ENCODE assay signal across 15 cellular contexts in the genomic region with DNA sequence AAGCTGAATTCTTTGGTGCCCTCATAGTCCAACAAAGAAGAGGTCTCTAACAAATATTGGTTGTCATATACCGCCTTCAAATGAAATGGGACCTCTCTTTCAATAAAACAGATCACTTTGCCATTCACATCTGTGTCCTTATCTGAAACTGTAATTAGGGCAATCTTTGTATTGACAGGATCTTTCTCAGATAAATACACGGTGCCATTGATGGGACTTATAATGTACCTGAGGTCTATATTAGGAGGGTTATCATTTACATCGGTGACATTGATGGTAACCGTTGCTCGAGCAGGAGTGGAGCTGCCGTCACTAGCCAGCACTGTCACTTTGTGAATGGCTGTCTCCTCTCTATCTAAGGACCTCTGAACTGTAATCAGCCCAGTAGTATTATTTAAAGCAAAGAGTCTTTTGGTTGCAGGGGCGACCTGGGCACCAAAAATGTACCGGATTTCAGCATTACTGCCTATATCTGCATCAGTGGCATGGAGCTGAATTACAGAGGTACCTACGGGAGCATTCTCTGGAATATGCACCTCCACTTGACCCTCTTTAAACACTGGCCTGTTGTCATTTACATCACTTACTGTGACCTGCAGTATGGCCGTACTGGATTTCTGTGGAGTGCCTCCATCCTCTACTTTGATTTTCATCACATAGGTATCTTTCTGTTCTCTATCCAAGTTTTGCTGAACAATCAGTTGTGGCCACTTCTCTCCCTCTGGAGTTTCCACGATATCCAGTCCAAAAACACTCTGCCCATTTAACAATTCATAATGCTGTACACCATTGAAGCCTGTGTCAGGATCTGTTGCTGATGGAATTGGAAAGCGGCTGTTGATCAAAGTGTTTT. TPM values are rescaled to one million over a fixed set of nuclear protein-coding genes. Genes with fewer than 3 reads are reported as not detected.
A peak's percentile ranks its signal among the peaks of the same experiment; 100 is the strongest.
DNase-seq lines count a peak whose midpoint lies in the region; ATAC-seq and TF ChIP-seq lines count a peak whose summit lies in the region.
"Had no signal": no experiment of that assay in that cellular context is flagged by ENCODE, and none has a peak within 500 bp of the region (broad histone marks: within the 10 kb centered on the region; RNA-seq: fewer than 3 reads in every experiment).

No MANE protein-coding gene starts in this region.

- 89 to 91% methylated on average over 12 of the region's 12 CpGs for WGBS in upper lobe of left lung, 2 donors

- H3K27ac ChIP-seq in left ventricle myocardium inferior (replicated peaks), result no peak overlapping the region
- no peak overlapping the region for H3K27ac ChIP-seq in neural cell (ENCODE audit: low read length)
- no peak overlapping the region for H3K27ac ChIP-seq in breast epithelium
- H3K27ac ChIP-seq in upper lobe of left lung, result no peak overlapping the region
- H3K27ac ChIP-seq: colonic mucosa, foreskin keratinocyte, ovary, upper lobe of right lung had no signal

- no peak for TF ChIP-seq EP300 in neural cell (conservative IDR thresholded peaks at IDR 0.05; ENCODE audit: poor library complexity, severe bottlenecking)
- TF ChIP-seq EP300 in upper lobe of left lung (IDR thresholded peaks at IDR 0.05), result no peak

- no peak overlapping the region for H2AFZ ChIP-seq in neural cell (ENCODE audit: low read depth, low read length)

- TF ChIP-seq POLR2A in breast epithelium (IDR thresholded peaks at IDR 0.05) (no peak), upper lobe of left lung (IDR thresholded peaks at IDR 0.05) (no peak)

- H3F3A ChIP-seq in neural cell (ENCODE audit: insufficient read depth, low read length, poor library complexity, severe bottlenecking), result no peaks in the 10 kb centered on the region

- no peak overlapping the region for H3K9ac ChIP-seq in neural cell (ENCODE audit: low read length)

- H3K4me3 ChIP-seq in left ventricle myocardium inferior, result peak overlapping the region; percentile 87
- peak overlapping the region; percentile 80 for H3K4me3 ChIP-seq in astrocyte of the spinal cord (ENCODE audit: low read depth, low read length)
- peak overlapping the region; percentile 81 for H3K4me3 ChIP-seq in neural cell (ENCODE audit: low read length)
- H3K4me3 ChIP-seq in breast epithelium, result no peak overlapping the region
- H3K4me3 ChIP-seq in upper lobe of left lung, result peak overlapping the region in 1 of 4 donors; percentile 87
- H3K4me3 ChIP-seq: colonic mucosa, ovary, upper lobe of right lung had no signal

- H3K36me3 ChIP-seq in left ventricle myocardium inferior (no peaks in the 10 kb centered on the region), neural cell (ENCODE audit: insufficient read depth, low read length) (no peaks in the 10 kb centered on the region), breast epithelium (no peaks in the 10 kb centered on the region), upper lobe of left lung (no peaks in the 10 kb centered on the region)
- H3K36me3 ChIP-seq: colonic mucosa, ovary, upper lobe of right lung had no signal

- no peak for TF ChIP-seq RAD21 in neural cell (conservative IDR thresholded peaks at IDR 0.05)

- peak overlapping the region; percentile 68 for H3K4me2 ChIP-seq in neural cell (ENCODE audit: low read length)

- H3K9me3 ChIP-seq in left ventricle myocardium inferior (replicated peaks) (no peaks in the 10 kb centered on the region), neural cell (ENCODE audit: low read length) (no peaks in the 10 kb centered on the region), breast epithelium (no peaks in the 10 kb centered on the region), upper lobe of left lung (no peaks in the 10 kb centered on the region)
- H3K9me3 ChIP-seq: colonic mucosa, ovary, upper lobe of right lung had no signal

- H3K36me3 Mint-ChIP-seq in activated CD8-positive, alpha-beta memory T cell treated with anti-CD3 and anti-CD28 coated beads, Interleukin-2, amount 10 ng/mL, durations not matched to agents 7 days and 5 days, result no peaks in the 10 kb centered on the region

- no peaks in the 10 kb centered on the region for H4K20me1 ChIP-seq in neural cell (ENCODE audit: insufficient read depth)

- intact Hi-C loops in left ventricle myocardium inferior (cut with micrococcal nuclease), result loop anchor here (5.0 kb wide), 1 partner anchor 150 kb away; no protein-coding TSS in a partner anchor
- intact Hi-C loops in left cardiac atrium (cut with DNase I), result loop anchor here (5.0 to 10.0 kb wide), 5 partner anchors 90 to 1313 kb away; no protein-coding TSS in a partner anchor
- intact Hi-C loops in breast epithelium (cut with DNase I; ENCODE audit: low total_unique reads), result loop anchor here (5.0 kb wide), 1 partner anchor 640 kb away; no protein-coding TSS in a partner anchor

- peaks cover 11% of the 10 kb centered on the region for H3K79me2 ChIP-seq in neural cell (replicated peaks; ENCODE audit: insufficient read depth, low read length)

- no peak for DNase-seq in left ventricle myocardium inferior
- no peak for DNase-seq in left cardiac atrium
- DNase-seq in astrocyte of the spinal cord (ENCODE audit: low read depth, low spot score), result no peak
- DNase-seq in activated CD8-positive, alpha-beta memory T cell treated with anti-CD3 and anti-CD28 coated beads, Interleukin-2, amount 10 ng/mL, durations not matched to agents 7 days and 5 days, result no peak
- DNase-seq in breast epithelium (ENCODE audit: low spot score in 2 of 2), result no peak
- no peak for DNase-seq in upper lobe of left lung
- no peak for DNase-seq in NCI-H446 (lab: John Stamatoyannopoulos, UW)
- DNase-seq: colonic mucosa, foreskin keratinocyte, MV-4-11, NCI-H2107, ovary, upper lobe of right lung had no signal

- H3K9me2 ChIP-seq in neural cell (ENCODE audit: insufficient read depth, low read length), result no peaks in the 10 kb centered on the region

- H3K4me3 Mint-ChIP-seq in activated CD8-positive, alpha-beta memory T cell treated with anti-CD3 and anti-CD28 coated beads, Interleukin-2, amount 10 ng/mL, durations not matched to agents 7 days and 5 days, result no peak overlapping the region

- TF ChIP-seq CTCF in left ventricle myocardium inferior (IDR thresholded peaks at IDR 0.05; ENCODE audit: borderline replicate concordance) (no peak), astrocyte of the spinal cord (IDR thresholded peaks at IDR 0.05; ENCODE audit: low read depth, low read length) (no peak), neural cell (IDR thresholded peaks at IDR 0.05; ENCODE audit: poor library complexity, severe bottlenecking) (no peak), breast epithelium (IDR thresholded peaks at IDR 0.05) (no peak), upper lobe of left lung (IDR thresholded peaks at IDR 0.05) (no peak)

- H3K4me1 ChIP-seq in left ventricle myocardium inferior (peaks cover 80% of the 10 kb centered on the region), breast epithelium (no peaks in the 10 kb centered on the region), upper lobe of left lung (peaks cover 7 to 43% (median 18%) of the 10 kb centered on the region in 4 donors)
- H3K4me1 ChIP-seq: colonic mucosa, foreskin keratinocyte, upper lobe of right lung had no signal

- ATAC-seq in left cardiac atrium (no peak), upper lobe of left lung (ENCODE audit: low FRiP score in 2 of 2) (no peak)
- ATAC-seq in activated CD8-positive, alpha-beta memory T cell treated with anti-CD3 and anti-CD28 coated beads, Interleukin-2, amount 10 ng/mL, durations not matched to agents 7 days and 5 days, result no peak
- ATAC-seq: foreskin keratinocyte, upper lobe of right lung had no signal

- peaks cover 10% of the 10 kb centered on the region for H3K4me1 Mint-ChIP-seq in activated CD8-positive, alpha-beta memory T cell treated with anti-CD3 and anti-CD28 coated beads, Interleukin-2, amount 10 ng/mL, durations not matched to agents 7 days and 5 days

- in situ Hi-C loops in astrocyte of the spinal cord (cut with HindIII; ENCODE audit: low sequenced_read_pairs), result no loop called here

- CTCF ChIA-PET in activated CD8-positive, alpha-beta memory T cell treated with anti-CD3 and anti-CD28 coated beads, Interleukin-2, amount 10 ng/mL, durations not matched to agents 7 days and 5 days (lab: Charles Lee), result no interaction called here

- no peak overlapping the region for H3K27ac Mint-ChIP-seq in activated CD8-positive, alpha-beta memory T cell treated with anti-CD3 and anti-CD28 coated beads, Interleukin-2, amount 10 ng/mL, durations not matched to agents 7 days and 5 days
- H3K27ac Mint-ChIP-seq: activated T-helper 2 cell treated with anti-CD3 and anti-CD28 coated beads, Interferon-gamma antibody, Interleukin-2, Interleukin-4, amounts not matched to agents 10 μg/mL and 5 μg/mL and 100 μg/mL, durations not matched to agents 14 hours and 24 hours and 36 hours had no signal

- no peaks in the 10 kb centered on the region for H3K27me3 ChIP-seq in left ventricle myocardium inferior (ENCODE audit: low read depth)
- H3K27me3 ChIP-seq in neural cell (ENCODE audit: insufficient read depth, low read depth, low read length), result peaks cover 4% of the 10 kb centered on the region
- H3K27me3 ChIP-seq in breast epithelium, result no peaks in the 10 kb centered on the region
- no peaks in the 10 kb centered on the region for H3K27me3 ChIP-seq in upper lobe of left lung
- H3K27me3 ChIP-seq: ovary, upper lobe of right lung had no signal

- peaks cover 21% of the 10 kb centered on the region for H3K27me3 Mint-ChIP-seq in activated CD8-positive, alpha-beta memory T cell treated with anti-CD3 and anti-CD28 coated beads, Interleukin-2, amount 10 ng/mL, durations not matched to agents 7 days and 5 days

- H3K9me3 Mint-ChIP-seq in activated CD8-positive, alpha-beta memory T cell treated with anti-CD3 and anti-CD28 coated beads, Interleukin-2, amount 10 ng/mL, durations not matched to agents 7 days and 5 days (ENCODE audit: low read depth), result no peaks in the 10 kb centered on the region
- H3K9me3 Mint-ChIP-seq: activated T-helper 2 cell treated with anti-CD3 and anti-CD28 coated beads, Interferon-gamma antibody, Interleukin-2, Interleukin-4, amounts not matched to agents 10 μg/mL and 5 μg/mL and 100 μg/mL, durations not matched to agents 14 hours and 24 hours and 36 hours had no signal

TF ChIP-seq in neural cell, 6 proteins besides CTCF, POLR2A, EP300 and RAD21 (continues in another document):
- no peak for TF ChIP-seq TAF1 (IDR thresholded peaks at IDR 0.05; ENCODE audit: low read depth)

RNA-seq across cellular contexts. Expression of a gene that starts 2.8 kb away (rescaled TPM):
- 14.7 TPM for total RNA-seq in left ventricle myocardium inferior
- total RNA-seq in left cardiac atrium, result 10 to 100 TPM; 17.9 to 19.0 TPM
- polyA plus RNA-seq in neural cell, result 3.5 and 4.6 TPM in 2 replicates
- 32.4 and 35.9 TPM in 2 replicates for polyA minus RNA-seq in neural cell
- total RNA-seq in activated CD8-positive, alpha-beta memory T cell treated with anti-CD3 and anti-CD28 coated beads, Interleukin-2, amount 10 ng/mL, durations not matched to agents 7 days and 5 days, result under 1 TPM; 0.14 to 0.15 TPM
- 10 to 100 TPM in 1 of 3 donors, 1 to 10 TPM in 1, under 1 TPM in 1; 0.98 to 26.7 (median 3.7) TPM for total RNA-seq in breast epithelium
- 10 to 100 TPM in 2 of 6 donors, 1 to 10 TPM in 4; 3.1 to 19.4 (median 7.8) TPM for total RNA-seq in upper lobe of left lung

Comparison
In these comparisons a context has a peak if more than half of its experiments do, and no peak if none do; other contexts are left out.
1. H3K4me3 ChIP-seq: peak in left ventricle myocardium inferior (single experiment), astrocyte of the spinal cord (single experiment) and neural cell (single experiment); none in breast epithelium (0 of 3).